10 cellular contexts compared by ENCODE assay signal in genomic region chr12:85016423-85016822, GRCh38. TPM values are rescaled to one million over a fixed set of nuclear protein-coding genes. Genes with fewer than 3 reads are reported as not detected.
DNase-seq lines count a peak whose midpoint lies in the region; ATAC-seq, FAIRE-seq and TF ChIP-seq lines count a peak whose summit lies in the region.
"Had no signal": no experiment of that assay in that cellular context is flagged by ENCODE, and none has a peak within 500 bp of the region (broad histone marks: within the 10 kb centered on the region; RNA-seq: fewer than 3 reads in every experiment).

No MANE protein-coding gene starts in this region.

- DNase-seq in H54 (ENCODE audit: insufficient read length, low spot score), result peak; percentile 3
- peak; percentile 94 for DNase-seq in SK-MEL-5 (ENCODE audit: low read depth, low spot score)
- DNase-seq in fibroblast of pulmonary artery (ENCODE audit: low read depth), result peak; percentile 97
- DNase-seq in stimulated activated naive CD8-positive, alpha-beta T cell treated with anti-CD3 and anti-CD28 coated beads, Interleukin-15, Interleukin-2, amounts not matched to agents 100 U/mL and 50 U/mL, for 24 hours, result no peak
- DNase-seq in left ventricle myocardium inferior, result no peak
- DNase-seq: stimulated activated CD4-positive, alpha-beta T cell treated with anti-CD3 and anti-CD28 coated beads, Interleukin-4, amount 100 ng/mL, for 24 hours; T-helper 2 cell had no signal

- H3K9ac ChIP-seq in skeletal muscle satellite cell (ENCODE audit: low read depth, low read length), result no peak overlapping the region

- H3K4me2 ChIP-seq in skeletal muscle satellite cell (ENCODE audit: low read length), result peak overlapping the region; percentile 21

- intact Hi-C loops in left ventricle myocardium inferior (cut with micrococcal nuclease), result no loop called here

- in situ Hi-C loops in SK-MEL-5 (cut with HindIII; ENCODE audit: low pct_unique_long_range_greater_than_20kb, low sequenced_read_pairs), result no loop called here

- peak; percentile 11 for FAIRE-seq in H54 (lab: Jason Lieb, UNC)

- ATAC-seq in GM18873 (IDR thresholded peaks at IDR 0.05; ENCODE audit: low FRiP score, unreplicated experiment), result no peak
- ATAC-seq in stimulated activated naive CD8-positive, alpha-beta T cell treated with anti-CD3 and anti-CD28 coated beads, Interleukin-15, Interleukin-2, amounts not matched to agents 100 U/mL and 50 U/mL, for 24 hours, result no peak

- H3K4me1 ChIP-seq in skeletal muscle satellite cell (ENCODE audit: control insufficient read depth, insufficient read depth, low read length) (peaks cover 19% of the 10 kb centered on the region), left ventricle myocardium inferior (no peaks in the 10 kb centered on the region)

- H3K36me3 ChIP-seq in skeletal muscle satellite cell (ENCODE audit: insufficient read depth, low read length) (no peaks in the 10 kb centered on the region), left ventricle myocardium inferior (no peaks in the 10 kb centered on the region)

- no peak for TF ChIP-seq CTCF in fibroblast of pulmonary artery (IDR thresholded peaks at IDR 0.05; ENCODE audit: low read length, missing control alignments)
- TF ChIP-seq CTCF in left ventricle myocardium inferior (IDR thresholded peaks at IDR 0.05; ENCODE audit: borderline replicate concordance), result no peak

- H3K27me3 ChIP-seq in skeletal muscle satellite cell (ENCODE audit: control insufficient read depth, insufficient read depth, low read length) (no peaks in the 10 kb centered on the region), left ventricle myocardium inferior (ENCODE audit: low read depth) (no peaks in the 10 kb centered on the region)

- no peak for TF ChIP-seq POLR2A in H54 (IDR thresholded peaks at IDR 0.05; ENCODE audit: low read depth, low read length)

- H3K9me3 ChIP-seq in skeletal muscle satellite cell (replicated peaks; ENCODE audit: low read length), result no peaks in the 10 kb centered on the region
- H3K9me3 ChIP-seq in left ventricle myocardium inferior (replicated peaks), result no peaks in the 10 kb centered on the region

- H3K27ac ChIP-seq in left ventricle myocardium inferior (replicated peaks), result no peak overlapping the region

- H3K4me3 ChIP-seq in fibroblast of pulmonary artery (replicated peaks; ENCODE audit: low read depth, low read length) (no peak overlapping the region), skeletal muscle satellite cell (ENCODE audit: low read length) (no peak overlapping the region), left ventricle myocardium inferior (no peak overlapping the region)

RNA-seq across cellular contexts. Expression of gene TSPAN19, which starts 19.7 kb away (rescaled TPM):
- total RNA-seq in SK-MEL-5 (2014; rRNA removed; shearing (Covaris generic)), result 0.48 and 0.69 TPM in 2 replicates
- 0.05 TPM in 1 of 2 replicates, not detected in the other for polyA plus RNA-seq in SK-MEL-5 (2015; cell fraction: cytosol; rRNA removed)
- 7.2 and 7.4 TPM in 2 replicates for polyA plus RNA-seq in SK-MEL-5 (2015; cell fraction: nucleus; rRNA removed)
- total RNA-seq in skeletal muscle satellite cell (2012; rRNA removed), result 1.3 TPM in 1 of 2 replicates, not detected in the other
- 0.33 TPM for total RNA-seq in left ventricle myocardium inferior
- total RNA-seq: activated T-helper 1 cell treated with anti-CD3 and anti-CD28 coated beads, Interleukin-12 subunit alpha, Interleukin-12 subunit beta, Interleukin-2, Interleukin-4 antibody, amounts not matched to agents 30 ng/mL and 10 ng/mL and 1 ng/mL, durations not matched to agents 14 hours and 24 hours and 36 hours had no signal

RNA-seq across cellular contexts. Expression of gene LRRIQ1, which starts 19.7 kb away (rescaled TPM):
- 0.90 and 0.95 TPM in 2 replicates for total RNA-seq in SK-MEL-5 (2014; rRNA removed; shearing (Covaris generic))
- 1.1 and 1.5 TPM in 2 replicates for polyA plus RNA-seq in SK-MEL-5 (2015; cell fraction: cytosol; rRNA removed)
- polyA plus RNA-seq in SK-MEL-5 (2015; cell fraction: nucleus; rRNA removed), result 4.3 and 22.4 TPM in 2 replicates
- 0.25 and 0.44 TPM in 2 replicates for total RNA-seq in skeletal muscle satellite cell (2012; rRNA removed)
- 0.22 TPM for total RNA-seq in left ventricle myocardium inferior
- total RNA-seq: activated T-helper 1 cell treated with anti-CD3 and anti-CD28 coated beads, Interleukin-12 subunit alpha, Interleukin-12 subunit beta, Interleukin-2, Interleukin-4 antibody, amounts not matched to agents 30 ng/mL and 10 ng/mL and 1 ng/mL, durations not matched to agents 14 hours and 24 hours and 36 hours had no signal

Comparison
In these comparisons a context has a peak if more than half of its experiments do, and no peak if none do; other contexts are left out.
1. DNase-seq: peak in H54 (single experiment), SK-MEL-5 (single experiment) and fibroblast of pulmonary artery (single experiment); none in stimulated activated naive CD8-positive, alpha-beta T cell treated with anti-CD3 and anti-CD28 coated beads, Interleukin-15, Interleukin-2, amounts not matched to agents 100 U/mL and 50 U/mL, for 24 hours (single experiment) and left ventricle myocardium inferior (single experiment).